18 cellular contexts compared by ENCODE assay signal in genomic region chr11:73034777-73035176, GRCh38.
DNase-seq lines count a peak whose midpoint lies in the region; FAIRE-seq and TF ChIP-seq lines count a peak whose summit lies in the region.
"Had no signal": no experiment of that assay in that cellular context is flagged by ENCODE, and none has a peak within 500 bp of the region (broad histone marks: within the 10 kb centered on the region; RNA-seq: fewer than 3 reads in every experiment).

No MANE protein-coding gene starts in this region.

- peak overlapping the region; percentile 88 for H3K27ac Mint-ChIP-seq in activated CD4-positive, alpha-beta T cell treated with anti-CD3 and anti-CD28 coated beads, Interleukin-2, amount 10 ng/mL, durations not matched to agents 7 days and 5 days
- peak overlapping the region; percentile 84 for H3K27ac Mint-ChIP-seq in activated naive CD8-positive, alpha-beta T cell

- FAIRE-seq in HTR-8/SVneo (lab: Jason Lieb, UNC): peak; percentile 74
- FAIRE-seq: GM18507, keratinocyte had no signal

- H3K4me1 Mint-ChIP-seq in activated CD4-positive, alpha-beta T cell treated with anti-CD3 and anti-CD28 coated beads, Interleukin-2, amount 10 ng/mL, durations not matched to agents 7 days and 5 days: peaks cover 32% of the 10 kb centered on the region
- H3K4me1 Mint-ChIP-seq in activated naive CD8-positive, alpha-beta T cell (ENCODE audit: low read depth): peaks cover 44% of the 10 kb centered on the region

- CTCF ChIA-PET in activated CD4-positive, alpha-beta T cell treated with anti-CD3 and anti-CD28 coated beads, Interleukin-2, amount 10 ng/mL, durations not matched to agents 7 days and 5 days (lab: Charles Lee): interaction anchor here (1.0 kb wide), 1 partner anchor 10 kb away, joined by 3 read pairs; no protein-coding TSS in a partner anchor

- peaks cover 34% of the 10 kb centered on the region for H3K36me3 Mint-ChIP-seq in activated CD4-positive, alpha-beta T cell treated with anti-CD3 and anti-CD28 coated beads, Interleukin-2, amount 10 ng/mL, durations not matched to agents 7 days and 5 days (ENCODE audit: low read depth)
- peaks cover 6% of the 10 kb centered on the region for H3K36me3 Mint-ChIP-seq in activated naive CD8-positive, alpha-beta T cell

- no peak for DNase-seq in activated CD4-positive, alpha-beta T cell treated with anti-CD3 and anti-CD28 coated beads, Interleukin-2, amount 10 ng/mL, durations not matched to agents 7 days and 5 days
- DNase-seq in activated CD4-positive, alpha-beta T cell treated with anti-CD3 and anti-CD28 coated beads, Interleukin-2, amount 50 U/mL, for 48 hours: no peak
- DNase-seq in HTR-8/SVneo (ENCODE audit: insufficient read length, low spot score) (no peak), spleen (no peak), NCI-H524 (lab: John Stamatoyannopoulos, UW) (no peak), NCI-H1105 treated with DMSO at 0.1 percent for 48 hours (lab: John Stamatoyannopoulos, UW) (no peak), kidney glomerular epithelial cell (lab: John Stamatoyannopoulos, UW) (no peak)
- DNase-seq: Calu3, dermis blood vessel endothelial cell, HCEC 1CT, NCI-H2029, NCI-H69, posterior cingulate gyrus, SK-N-SH had no signal

- H3K9me3 Mint-ChIP-seq in activated CD4-positive, alpha-beta T cell treated with anti-CD3 and anti-CD28 coated beads, Interleukin-2, amount 10 ng/mL, durations not matched to agents 7 days and 5 days: peaks cover 8% of the 10 kb centered on the region
- H3K9me3 Mint-ChIP-seq in activated naive CD8-positive, alpha-beta T cell (ENCODE audit: low read depth): no peaks in the 10 kb centered on the region

- no peaks in the 10 kb centered on the region for H3K27me3 Mint-ChIP-seq in activated CD4-positive, alpha-beta T cell treated with anti-CD3 and anti-CD28 coated beads, Interleukin-2, amount 10 ng/mL, durations not matched to agents 7 days and 5 days
- no peaks in the 10 kb centered on the region for H3K27me3 Mint-ChIP-seq in activated naive CD8-positive, alpha-beta T cell

- H3K4me1 ChIP-seq in spleen: peaks cover 6 to 54% (median 17%) of the 10 kb centered on the region in 6 donors

- TF ChIP-seq CTCF in spleen (IDR thresholded peaks at IDR 0.05 in 8 of 11, conservative IDR thresholded peaks at IDR 0.05 in 3 of 11): no peak

- H3K9me3 ChIP-seq in spleen: no peaks in the 10 kb centered on the region
- H3K9me3 ChIP-seq: SK-N-SH had no signal

- peak overlapping the region; percentile 57 for H3K4me3 Mint-ChIP-seq in activated CD4-positive, alpha-beta T cell treated with anti-CD3 and anti-CD28 coated beads, Interleukin-2, amount 10 ng/mL, durations not matched to agents 7 days and 5 days
- H3K4me3 Mint-ChIP-seq in activated naive CD8-positive, alpha-beta T cell: peak overlapping the region; percentile 68

- no peak for TF ChIP-seq POLR2A in spleen (IDR thresholded peaks at IDR 0.05)

- no peaks in the 10 kb centered on the region for H3K27me3 ChIP-seq in spleen (replicated peaks in 1 of 7)

- H3K4me3 ChIP-seq in spleen: no peak overlapping the region
- H3K4me3 ChIP-seq: skin epidermis had no signal

- POLR2A ChIA-PET in activated CD4-positive, alpha-beta T cell treated with anti-CD3 and anti-CD28 coated beads, Interleukin-2, amount 10 ng/mL, durations not matched to agents 7 days and 5 days (lab: Charles Lee): no interaction called here

- peaks cover 0 to 37% (median 2%) of the 10 kb centered on the region in 6 donors for H3K36me3 ChIP-seq in spleen

- intact Hi-C loops in spleen (cut with DNase I; ENCODE audit: low total_unique reads): no loop called here

- peak overlapping the region in 5 of 8 donors; percentile 5 to 27 (median 23) for H3K27ac ChIP-seq in spleen

- 75 to 93% (median 88%) methylated on average over 1 of the region's 1 CpG for WGBS in spleen, 5 donors
